Comparison of ENCODE assay signal across 1 cellular context in genomic region chr6:63572733-63573139, GRCh38.
TF ChIP-seq lines count a peak whose summit lies in the region.

No MANE protein-coding gene starts in this region.

TF ChIP-seq in HepG2, 621 proteins besides CTCF, POLR2A, EP300 and RAD21 (continued from another document and continues in another):
- TF ChIP-seq MLXIP (CRISPR knock-in tag; IDR thresholded peaks at IDR 0.05; ENCODE audit: borderline replicate concordance), result 0 out of 2 replicates have a peak, but pooled peaks have one; percentile 27
- peak; percentile 24 for TF ChIP-seq ZNF775 (CRISPR knock-in tag; IDR thresholded peaks at IDR 0.05; ENCODE audit: borderline replicate concordance)
- TF ChIP-seq KLF9 (CRISPR knock-in tag; IDR thresholded peaks at IDR 0.05; ENCODE audit: low read depth), result no peak
- no peak for TF ChIP-seq MYC (CRISPR knock-in tag; IDR thresholded peaks at IDR 0.05; ENCODE audit: borderline replicate concordance)
- TF ChIP-seq ZNF101 (CRISPR knock-in tag; IDR thresholded peaks at IDR 0.05; ENCODE audit: borderline replicate concordance, low read depth), result no peak
- no peak for TF ChIP-seq IKZF4 (CRISPR knock-in tag; IDR thresholded peaks at IDR 0.05; ENCODE audit: borderline replicate concordance, low read depth, not compliant biosample characterization)
- no peak for TF ChIP-seq SALL1 (CRISPR knock-in tag; IDR thresholded peaks at IDR 0.05)
- TF ChIP-seq ZNF17 (CRISPR knock-in tag; IDR thresholded peaks at IDR 0.05), result no peak
- no peak for TF ChIP-seq SRY (CRISPR knock-in tag; IDR thresholded peaks at IDR 0.05)
- no peak for TF ChIP-seq NFKB2 (CRISPR knock-in tag; IDR thresholded peaks at IDR 0.05; ENCODE audit: borderline replicate concordance)
- TF ChIP-seq FOSL1 (CRISPR knock-in tag; IDR thresholded peaks at IDR 0.05; ENCODE audit: borderline replicate concordance), result no peak
- TF ChIP-seq ZBTB1 (CRISPR knock-in tag; IDR thresholded peaks at IDR 0.05; ENCODE audit: borderline replicate concordance), result 0 out of 2 replicates have a peak, but pooled peaks have one; percentile 34
- TF ChIP-seq TRIM24 (CRISPR knock-in tag; IDR thresholded peaks at IDR 0.05), result no peak
- no peak for TF ChIP-seq MTA3 (CRISPR knock-in tag; IDR thresholded peaks at IDR 0.05)
- no peak for TF ChIP-seq NFIB (CRISPR knock-in tag; IDR thresholded peaks at IDR 0.05; ENCODE audit: borderline replicate concordance)
- no peak for TF ChIP-seq ZNF556 (CRISPR knock-in tag; IDR thresholded peaks at IDR 0.05; ENCODE audit: borderline replicate concordance)
- TF ChIP-seq ZBTB44 (CRISPR knock-in tag; IDR thresholded peaks at IDR 0.05), result no peak
- no peak for TF ChIP-seq MED13 (CRISPR knock-in tag; IDR thresholded peaks at IDR 0.05)
- no peak for TF ChIP-seq STAG1 (CRISPR knock-in tag; IDR thresholded peaks at IDR 0.05)
- no peak for TF ChIP-seq SMARCC2 (IDR thresholded peaks at IDR 0.05)
- no peak for TF ChIP-seq ZNF670 (CRISPR knock-in tag; IDR thresholded peaks at IDR 0.05; ENCODE audit: borderline replicate concordance)
- no peak for TF ChIP-seq TCF12 (IDR thresholded peaks at IDR 0.05)
- TF ChIP-seq TCF12 (CRISPR knock-in tag; IDR thresholded peaks at IDR 0.05), result no peak; the same call in none of the 2 replicates
- no peak for TF ChIP-seq MAX (IDR thresholded peaks at IDR 0.05)
- no peak for TF ChIP-seq JUN (CRISPR knock-in tag; IDR thresholded peaks at IDR 0.05)
- TF ChIP-seq ZNF143 (CRISPR knock-in tag; IDR thresholded peaks at IDR 0.05), result no peak
- TF ChIP-seq DR1 (CRISPR knock-in tag; IDR thresholded peaks at IDR 0.05), result peak; percentile 1; the same call in 1 of the 2 replicates
- TF ChIP-seq HNF4G (IDR thresholded peaks at IDR 0.05; ENCODE audit: borderline replicate concordance, low read depth, low read length), result no peak
- TF ChIP-seq HNF4G (CRISPR knock-in tag; IDR thresholded peaks at IDR 0.05; ENCODE audit: borderline replicate concordance, low read depth), result no peak
- TF ChIP-seq KLF12 (CRISPR knock-in tag; IDR thresholded peaks at IDR 0.05; ENCODE audit: borderline replicate concordance), result no peak; the same call in 1 of the 2 replicates
- TF ChIP-seq ZBTB4 (CRISPR knock-in tag; IDR thresholded peaks at IDR 0.05; ENCODE audit: borderline replicate concordance), result no peak
- TF ChIP-seq NFIC (IDR thresholded peaks at IDR 0.05; ENCODE audit: low read length), result no peak; the same call in 1 of the 2 replicates
- no peak for TF ChIP-seq FOXA3 (CRISPR knock-in tag; IDR thresholded peaks at IDR 0.05)
- TF ChIP-seq PHF21A (CRISPR knock-in tag; IDR thresholded peaks at IDR 0.05), result no peak
- no peak for TF ChIP-seq HOXD1 (CRISPR knock-in tag; IDR thresholded peaks at IDR 0.05)
- peak; percentile 79; the same call in 1 of the 2 replicates for TF ChIP-seq CSRNP2 (CRISPR knock-in tag; conservative IDR thresholded peaks at IDR 0.05; ENCODE audit: low read depth)
- no peak for TF ChIP-seq TERF1 (CRISPR knock-in tag; IDR thresholded peaks at IDR 0.05)
- TF ChIP-seq ZNF138 (CRISPR knock-in tag; IDR thresholded peaks at IDR 0.05; ENCODE audit: low read depth), result no peak; the same call in 1 of the 2 replicates
- TF ChIP-seq ZNF607 (CRISPR knock-in tag; IDR thresholded peaks at IDR 0.05; ENCODE audit: borderline replicate concordance), result no peak
- TF ChIP-seq HNF4A (CRISPR knock-in tag; IDR thresholded peaks at IDR 0.05), result no peak
- TF ChIP-seq NBN (conservative IDR thresholded peaks at IDR 0.05), result no peak
- TF ChIP-seq BHLHE40 (IDR thresholded peaks at IDR 0.05; ENCODE audit: low read length), result no peak
- no peak for TF ChIP-seq ZNF780A (CRISPR knock-in tag; IDR thresholded peaks at IDR 0.05)
- TF ChIP-seq ZNF547 (CRISPR knock-in tag; IDR thresholded peaks at IDR 0.05), result peak; percentile 74
- no peak for TF ChIP-seq RXRA (CRISPR knock-in tag; IDR thresholded peaks at IDR 0.05)
- TF ChIP-seq EEA1 (CRISPR knock-in tag; IDR thresholded peaks at IDR 0.05; ENCODE audit: borderline replicate concordance), result no peak
- TF ChIP-seq ISX (CRISPR knock-in tag; conservative IDR thresholded peaks at IDR 0.05), result 0 out of 2 replicates have a peak, but pooled peaks have one; percentile 53
- no peak for TF ChIP-seq ZFYVE20 (CRISPR knock-in tag; IDR thresholded peaks at IDR 0.05; ENCODE audit: borderline replicate concordance, low read depth)
- TF ChIP-seq STAT6 (CRISPR knock-in tag; IDR thresholded peaks at IDR 0.05; ENCODE audit: borderline replicate concordance), result no peak
- TF ChIP-seq KAT2B (IDR thresholded peaks at IDR 0.05; ENCODE audit: borderline replicate concordance, low read depth, low read length), result no peak
- no peak for TF ChIP-seq ZSCAN29 (CRISPR knock-in tag; conservative IDR thresholded peaks at IDR 0.05)
- no peak for TF ChIP-seq KLF16 (CRISPR knock-in tag; IDR thresholded peaks at IDR 0.05)
- TF ChIP-seq ZNF276 (CRISPR knock-in tag; IDR thresholded peaks at IDR 0.05; ENCODE audit: low read depth), result no peak
- no peak for TF ChIP-seq TIGD3 (CRISPR knock-in tag; IDR thresholded peaks at IDR 0.05; ENCODE audit: borderline replicate concordance)
- TF ChIP-seq CENPBD1 (CRISPR knock-in tag; IDR thresholded peaks at IDR 0.05; ENCODE audit: borderline replicate concordance, low read depth), result no peak
